1 cellular context compared by ENCODE assay signal in the genomic region with DNA sequence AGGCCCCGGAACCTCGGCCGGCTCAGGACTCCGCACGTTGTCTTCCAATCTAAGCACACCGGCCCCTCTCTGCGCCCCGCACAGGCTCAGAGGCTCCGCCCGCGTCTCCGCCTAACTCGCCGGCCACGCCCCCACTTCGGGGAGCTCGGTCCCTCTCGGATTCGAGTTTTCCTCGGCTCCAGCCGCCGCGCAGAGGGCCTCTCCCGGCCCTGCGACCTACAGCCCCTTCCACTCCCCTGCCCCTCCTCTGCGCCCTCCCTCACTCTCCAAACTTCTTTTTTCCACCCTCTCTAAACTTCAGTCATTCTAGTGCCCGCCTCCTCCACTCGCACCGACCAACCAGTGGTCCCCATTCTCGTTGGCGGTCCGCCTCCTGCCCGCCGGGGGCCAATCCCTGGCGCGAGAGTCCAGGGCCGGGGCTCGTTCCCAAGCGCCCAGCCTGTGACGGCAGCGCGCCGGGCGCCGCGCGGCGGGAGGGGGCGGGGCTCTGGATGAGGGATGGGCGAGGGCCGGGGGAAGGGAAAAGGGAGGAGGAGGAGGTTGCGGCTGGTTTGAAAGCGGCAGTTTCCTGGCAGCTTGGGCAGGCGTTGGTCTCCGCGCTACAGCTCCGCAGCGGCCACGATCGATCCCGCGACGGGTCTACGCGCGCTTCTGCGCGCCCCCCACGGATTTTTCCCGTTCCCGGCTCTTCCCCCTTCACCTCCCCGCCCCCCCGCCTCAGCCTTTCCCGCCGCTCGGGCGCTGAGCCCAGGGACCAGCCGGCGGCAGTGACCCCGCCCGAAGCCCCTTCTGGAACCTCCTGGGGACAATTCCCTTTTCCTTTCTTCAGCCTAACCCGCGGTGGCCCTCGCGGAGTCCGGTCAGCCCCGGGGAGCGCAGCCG.
A peak's percentile ranks its signal among the peaks of the same experiment; 100 is the strongest.
TF ChIP-seq lines count a peak whose summit lies in the region.

A gene (plus strand): TSS at position 563 of the 882 bp plus-strand sequence. CDS start 519 bp downstream, outside the sequence.

TF ChIP-seq in HepG2, 621 proteins besides CTCF, POLR2A, EP300 and RAD21 (continued from another document and continues in another):
- TF ChIP-seq, protein P1, sequence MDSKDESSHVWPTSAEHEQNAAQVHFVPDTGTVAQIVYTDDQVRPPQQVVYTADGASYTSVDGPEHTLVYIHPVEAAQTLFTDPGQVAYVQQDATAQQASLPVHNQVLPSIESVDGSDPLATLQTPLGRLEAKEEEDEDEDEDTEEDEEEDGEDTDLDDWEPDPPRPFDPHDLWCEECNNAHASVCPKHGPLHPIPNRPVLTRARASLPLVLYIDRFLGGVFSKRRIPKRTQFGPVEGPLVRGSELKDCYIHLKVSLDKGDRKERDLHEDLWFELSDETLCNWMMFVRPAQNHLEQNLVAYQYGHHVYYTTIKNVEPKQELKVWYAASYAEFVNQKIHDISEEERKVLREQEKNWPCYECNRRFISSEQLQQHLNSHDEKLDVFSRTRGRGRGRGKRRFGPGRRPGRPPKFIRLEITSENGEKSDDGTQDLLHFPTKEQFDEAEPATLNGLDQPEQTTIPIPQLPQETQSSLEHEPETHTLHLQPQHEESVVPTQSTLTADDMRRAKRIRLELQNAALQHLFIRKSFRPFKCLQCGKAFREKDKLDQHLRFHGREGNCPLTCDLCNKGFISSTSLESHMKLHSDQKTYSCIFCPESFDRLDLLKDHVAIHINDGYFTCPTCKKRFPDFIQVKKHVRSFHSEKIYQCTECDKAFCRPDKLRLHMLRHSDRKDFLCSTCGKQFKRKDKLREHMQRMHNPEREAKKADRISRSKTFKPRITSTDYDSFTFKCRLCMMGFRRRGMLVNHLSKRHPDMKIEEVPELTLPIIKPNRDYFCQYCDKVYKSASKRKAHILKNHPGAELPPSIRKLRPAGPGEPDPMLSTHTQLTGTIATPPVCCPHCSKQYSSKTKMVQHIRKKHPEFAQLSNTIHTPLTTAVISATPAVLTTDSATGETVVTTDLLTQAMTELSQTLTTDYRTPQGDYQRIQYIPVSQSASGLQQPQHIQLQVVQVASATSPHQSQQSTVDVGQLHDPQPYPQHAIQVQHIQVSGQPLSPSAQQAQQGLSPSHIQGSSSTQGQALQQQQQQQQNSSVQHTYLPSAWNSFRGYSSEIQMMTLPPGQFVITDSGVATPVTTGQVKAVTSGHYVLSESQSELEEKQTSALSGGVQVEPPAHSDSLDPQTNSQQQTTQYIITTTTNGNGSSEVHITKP (CRISPR knock-in tag; IDR thresholded peaks at IDR 0.05; ENCODE audit: low read depth) = no peak
- TF ChIP-seq NAIF1 (CRISPR knock-in tag; IDR thresholded peaks at IDR 0.05; ENCODE audit: borderline replicate concordance) = no peak
- TF ChIP-seq, protein P2, sequence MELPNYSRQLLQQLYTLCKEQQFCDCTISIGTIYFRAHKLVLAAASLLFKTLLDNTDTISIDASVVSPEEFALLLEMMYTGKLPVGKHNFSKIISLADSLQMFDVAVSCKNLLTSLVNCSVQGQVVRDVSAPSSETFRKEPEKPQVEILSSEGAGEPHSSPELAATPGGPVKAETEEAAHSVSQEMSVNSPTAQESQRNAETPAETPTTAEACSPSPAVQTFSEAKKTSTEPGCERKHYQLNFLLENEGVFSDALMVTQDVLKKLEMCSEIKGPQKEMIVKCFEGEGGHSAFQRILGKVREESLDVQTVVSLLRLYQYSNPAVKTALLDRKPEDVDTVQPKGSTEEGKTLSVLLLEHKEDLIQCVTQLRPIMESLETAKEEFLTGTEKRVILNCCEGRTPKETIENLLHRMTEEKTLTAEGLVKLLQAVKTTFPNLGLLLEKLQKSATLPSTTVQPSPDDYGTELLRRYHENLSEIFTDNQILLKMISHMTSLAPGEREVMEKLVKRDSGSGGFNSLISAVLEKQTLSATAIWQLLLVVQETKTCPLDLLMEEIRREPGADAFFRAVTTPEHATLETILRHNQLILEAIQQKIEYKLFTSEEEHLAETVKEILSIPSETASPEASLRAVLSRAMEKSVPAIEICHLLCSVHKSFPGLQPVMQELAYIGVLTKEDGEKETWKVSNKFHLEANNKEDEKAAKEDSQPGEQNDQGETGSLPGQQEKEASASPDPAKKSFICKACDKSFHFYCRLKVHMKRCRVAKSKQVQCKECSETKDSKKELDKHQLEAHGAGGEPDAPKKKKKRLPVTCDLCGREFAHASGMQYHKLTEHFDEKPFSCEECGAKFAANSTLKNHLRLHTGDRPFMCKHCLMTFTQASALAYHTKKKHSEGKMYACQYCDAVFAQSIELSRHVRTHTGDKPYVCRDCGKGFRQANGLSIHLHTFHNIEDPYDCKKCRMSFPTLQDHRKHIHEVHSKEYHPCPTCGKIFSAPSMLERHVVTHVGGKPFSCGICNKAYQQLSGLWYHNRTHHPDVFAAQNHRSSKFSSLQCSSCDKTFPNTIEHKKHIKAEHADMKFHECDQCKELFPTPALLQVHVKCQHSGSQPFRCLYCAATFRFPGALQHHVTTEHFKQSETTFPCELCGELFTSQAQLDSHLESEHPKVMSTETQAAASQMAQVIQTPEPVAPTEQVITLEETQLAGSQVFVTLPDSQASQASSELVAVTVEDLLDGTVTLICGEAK (IDR thresholded peaks at IDR 0.05) = no peak
- TF ChIP-seq, protein P2 (CRISPR knock-in tag; IDR thresholded peaks at IDR 0.05) = no peak
- TF ChIP-seq GTF2F1 (IDR thresholded peaks at IDR 0.05; ENCODE audit: low read length) = no peak
- no peak for TF ChIP-seq HHEX (CRISPR knock-in tag; IDR thresholded peaks at IDR 0.05)
- TF ChIP-seq, protein P3, sequence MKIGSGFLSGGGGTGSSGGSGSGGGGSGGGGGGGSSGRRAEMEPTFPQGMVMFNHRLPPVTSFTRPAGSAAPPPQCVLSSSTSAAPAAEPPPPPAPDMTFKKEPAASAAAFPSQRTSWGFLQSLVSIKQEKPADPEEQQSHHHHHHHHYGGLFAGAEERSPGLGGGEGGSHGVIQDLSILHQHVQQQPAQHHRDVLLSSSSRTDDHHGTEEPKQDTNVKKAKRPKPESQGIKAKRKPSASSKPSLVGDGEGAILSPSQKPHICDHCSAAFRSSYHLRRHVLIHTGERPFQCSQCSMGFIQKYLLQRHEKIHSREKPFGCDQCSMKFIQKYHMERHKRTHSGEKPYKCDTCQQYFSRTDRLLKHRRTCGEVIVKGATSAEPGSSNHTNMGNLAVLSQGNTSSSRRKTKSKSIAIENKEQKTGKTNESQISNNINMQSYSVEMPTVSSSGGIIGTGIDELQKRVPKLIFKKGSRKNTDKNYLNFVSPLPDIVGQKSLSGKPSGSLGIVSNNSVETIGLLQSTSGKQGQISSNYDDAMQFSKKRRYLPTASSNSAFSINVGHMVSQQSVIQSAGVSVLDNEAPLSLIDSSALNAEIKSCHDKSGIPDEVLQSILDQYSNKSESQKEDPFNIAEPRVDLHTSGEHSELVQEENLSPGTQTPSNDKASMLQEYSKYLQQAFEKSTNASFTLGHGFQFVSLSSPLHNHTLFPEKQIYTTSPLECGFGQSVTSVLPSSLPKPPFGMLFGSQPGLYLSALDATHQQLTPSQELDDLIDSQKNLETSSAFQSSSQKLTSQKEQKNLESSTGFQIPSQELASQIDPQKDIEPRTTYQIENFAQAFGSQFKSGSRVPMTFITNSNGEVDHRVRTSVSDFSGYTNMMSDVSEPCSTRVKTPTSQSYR (CRISPR knock-in tag; IDR thresholded peaks at IDR 0.05; ENCODE audit: borderline replicate concordance) = no peak
- TF ChIP-seq ZNF484 (CRISPR knock-in tag; IDR thresholded peaks at IDR 0.05; ENCODE audit: borderline replicate concordance, low read depth) = no peak
- TF ChIP-seq, protein P4, sequence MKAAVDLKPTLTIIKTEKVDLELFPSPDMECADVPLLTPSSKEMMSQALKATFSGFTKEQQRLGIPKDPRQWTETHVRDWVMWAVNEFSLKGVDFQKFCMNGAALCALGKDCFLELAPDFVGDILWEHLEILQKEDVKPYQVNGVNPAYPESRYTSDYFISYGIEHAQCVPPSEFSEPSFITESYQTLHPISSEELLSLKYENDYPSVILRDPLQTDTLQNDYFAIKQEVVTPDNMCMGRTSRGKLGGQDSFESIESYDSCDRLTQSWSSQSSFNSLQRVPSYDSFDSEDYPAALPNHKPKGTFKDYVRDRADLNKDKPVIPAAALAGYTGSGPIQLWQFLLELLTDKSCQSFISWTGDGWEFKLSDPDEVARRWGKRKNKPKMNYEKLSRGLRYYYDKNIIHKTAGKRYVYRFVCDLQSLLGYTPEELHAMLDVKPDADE (CRISPR knock-in tag; IDR thresholded peaks at IDR 0.05) = no peak
- no peak for TF ChIP-seq ZNF44 (CRISPR knock-in tag; IDR thresholded peaks at IDR 0.05)
- TF ChIP-seq, protein P5, sequence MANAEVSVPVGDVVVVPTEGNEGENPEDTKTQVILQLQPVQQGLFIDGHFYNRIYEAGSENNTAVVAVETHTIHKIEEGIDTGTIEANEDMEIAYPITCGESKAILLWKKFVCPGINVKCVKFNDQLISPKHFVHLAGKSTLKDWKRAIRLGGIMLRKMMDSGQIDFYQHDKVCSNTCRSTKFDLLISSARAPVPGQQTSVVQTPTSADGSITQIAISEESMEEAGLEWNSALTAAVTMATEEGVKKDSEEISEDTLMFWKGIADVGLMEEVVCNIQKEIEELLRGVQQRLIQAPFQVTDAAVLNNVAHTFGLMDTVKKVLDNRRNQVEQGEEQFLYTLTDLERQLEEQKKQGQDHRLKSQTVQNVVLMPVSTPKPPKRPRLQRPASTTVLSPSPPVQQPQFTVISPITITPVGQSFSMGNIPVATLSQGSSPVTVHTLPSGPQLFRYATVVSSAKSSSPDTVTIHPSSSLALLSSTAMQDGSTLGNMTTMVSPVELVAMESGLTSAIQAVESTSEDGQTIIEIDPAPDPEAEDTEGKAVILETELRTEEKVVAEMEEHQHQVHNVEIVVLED (CRISPR knock-in tag; IDR thresholded peaks at IDR 0.05; ENCODE audit: borderline replicate concordance) = peak; percentile 89
- no peak for TF ChIP-seq ZNF562 (CRISPR knock-in tag; IDR thresholded peaks at IDR 0.05; ENCODE audit: borderline replicate concordance)
- peak; percentile 64; the same call in 1 of the 2 replicates for TF ChIP-seq SMAD3 (CRISPR knock-in tag; IDR thresholded peaks at IDR 0.05)
- no peak for TF ChIP-seq ISL2 (CRISPR knock-in tag; IDR thresholded peaks at IDR 0.05)
- no peak for TF ChIP-seq NFATC3 (CRISPR knock-in tag; IDR thresholded peaks at IDR 0.05)
- peak; percentile 18; the same call in 1 of the 2 replicates for TF ChIP-seq GATAD2A (CRISPR knock-in tag; IDR thresholded peaks at IDR 0.05)
- no peak for TF ChIP-seq ZNF879 (CRISPR knock-in tag; IDR thresholded peaks at IDR 0.05)
- 0 out of 2 replicates have a peak, but pooled peaks have one; percentile 34 for TF ChIP-seq PHF21A (CRISPR knock-in tag; IDR thresholded peaks at IDR 0.05)
- TF ChIP-seq ZNF501 (CRISPR knock-in tag; IDR thresholded peaks at IDR 0.05) = 0 out of 2 replicates have a peak, but pooled peaks have one; percentile 34
- TF ChIP-seq, protein P6, sequence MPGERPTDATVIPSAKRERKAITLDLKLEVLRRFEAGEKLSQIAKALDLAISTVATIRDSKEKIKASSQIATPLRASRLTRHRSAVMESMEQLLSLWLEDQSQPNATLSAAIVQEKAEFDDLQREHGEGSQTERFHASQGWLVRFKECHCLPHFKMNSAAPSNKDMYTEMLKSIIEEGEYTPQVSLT (CRISPR knock-in tag; IDR thresholded peaks at IDR 0.05; ENCODE audit: borderline replicate concordance, low read depth) = no peak
- TF ChIP-seq HNRNPUL1 (IDR thresholded peaks at IDR 0.05; ENCODE audit: low read depth, low read length) = no peak
- TF ChIP-seq BCL6 (CRISPR knock-in tag; IDR thresholded peaks at IDR 0.05) = no peak; the same call in 1 of the 2 replicates
- TF ChIP-seq, protein P7, sequence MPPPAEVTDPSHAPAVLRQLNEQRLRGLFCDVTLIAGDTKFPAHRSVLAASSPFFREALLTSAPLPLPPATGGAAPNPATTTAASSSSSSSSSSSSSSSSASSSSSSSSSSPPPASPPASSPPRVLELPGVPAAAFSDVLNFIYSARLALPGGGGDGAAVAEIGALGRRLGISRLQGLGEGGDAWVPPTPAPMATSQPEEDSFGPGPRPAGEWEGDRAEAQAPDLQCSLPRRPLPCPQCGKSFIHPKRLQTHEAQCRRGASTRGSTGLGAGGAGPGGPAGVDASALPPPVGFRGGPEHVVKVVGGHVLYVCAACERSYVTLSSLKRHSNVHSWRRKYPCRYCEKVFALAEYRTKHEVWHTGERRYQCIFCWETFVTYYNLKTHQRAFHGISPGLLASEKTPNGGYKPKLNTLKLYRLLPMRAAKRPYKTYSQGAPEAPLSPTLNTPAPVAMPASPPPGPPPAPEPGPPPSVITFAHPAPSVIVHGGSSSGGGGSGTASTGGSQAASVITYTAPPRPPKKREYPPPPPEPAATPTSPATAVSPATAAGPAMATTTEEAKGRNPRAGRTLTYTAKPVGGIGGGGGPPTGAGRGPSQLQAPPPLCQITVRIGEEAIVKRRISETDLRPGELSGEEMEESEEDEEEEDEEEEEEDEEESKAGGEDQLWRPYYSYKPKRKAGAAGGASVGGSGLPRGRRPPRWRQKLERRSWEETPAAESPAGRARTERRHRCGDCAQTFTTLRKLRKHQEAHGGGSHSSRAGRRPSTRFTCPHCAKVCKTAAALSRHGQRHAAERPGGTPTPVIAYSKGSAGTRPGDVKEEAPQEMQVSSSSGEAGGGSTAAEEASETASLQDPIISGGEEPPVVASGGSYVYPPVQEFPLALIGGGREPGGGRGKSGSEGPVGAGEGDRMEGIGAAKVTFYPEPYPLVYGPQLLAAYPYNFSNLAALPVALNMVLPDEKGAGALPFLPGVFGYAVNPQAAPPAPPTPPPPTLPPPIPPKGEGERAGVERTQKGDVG (CRISPR knock-in tag; IDR thresholded peaks at IDR 0.05; ENCODE audit: borderline replicate concordance) = no peak
- TF ChIP-seq HOXA3 (CRISPR knock-in tag; IDR thresholded peaks at IDR 0.05) = peak; percentile 27; the same call in 1 of the 2 replicates
- TF ChIP-seq SALL1 (CRISPR knock-in tag; IDR thresholded peaks at IDR 0.05) = peak; percentile 65
- TF ChIP-seq ZNF605 (CRISPR knock-in tag; IDR thresholded peaks at IDR 0.05) = no peak
- TF ChIP-seq ZNF850 (CRISPR knock-in tag; conservative IDR thresholded peaks at IDR 0.05) = no peak
- no peak for TF ChIP-seq ZNF207 (IDR thresholded peaks at IDR 0.05; ENCODE audit: borderline replicate concordance)
- TF ChIP-seq ZNF737 (CRISPR knock-in tag; IDR thresholded peaks at IDR 0.05; ENCODE audit: borderline replicate concordance) = no peak
